36 cellular contexts compared by ENCODE assay signal in genomic region chr1:234289538-234290305, GRCh38.
"Had no signal": no experiment of that assay in that cellular context is flagged by ENCODE, and none has a peak within 500 bp of the region (broad histone marks: within the 10 kb centered on the region; RNA-seq: fewer than 3 reads in every experiment).

No MANE protein-coding gene starts in this region.

- FAIRE-seq: colon, endometrium, endothelial cell of umbilical vein had no signal

- H3K4me3 Mint-ChIP-seq: activated CD4-positive, alpha-beta memory T cell treated with anti-CD3 and anti-CD28 coated beads for 36 hours; activated CD4-positive, alpha-beta T cell treated with anti-CD3 and anti-CD28 coated beads for 36 hours; activated CD4-positive, alpha-beta T cell treated with anti-CD3 and anti-CD28 coated beads, Interleukin-2, amount 10 ng/mL, durations not matched to agents 24 days and 14 days; activated CD8-positive, alpha-beta memory T cell treated with anti-CD3 and anti-CD28 coated beads, Interleukin-2, amount 10 ng/mL, durations not matched to agents 7 days and 5 days; activated CD8-positive, alpha-beta T cell treated with anti-CD3 and anti-CD28 coated beads, Interleukin-2, amount 10 ng/mL, durations not matched to agents 7 days and 5 days; activated naive CD4-positive, alpha-beta T cell treated with anti-CD3 and anti-CD28 coated beads for 36 hours; activated naive CD4-positive, alpha-beta T cell treated with anti-CD3 and anti-CD28 coated beads, Interleukin-2, amount 50 U/mL, for 24 hours; activated naive CD8-positive, alpha-beta T cell treated with anti-CD3 and anti-CD28 coated beads for 36 hours; activated naive CD8-positive, alpha-beta T cell treated with anti-CD3 and anti-CD28 coated beads, Interleukin-2, amount 50 U/mL, for 24 hours; activated T-helper 1 cell treated with anti-CD3 and anti-CD28 coated beads, Interleukin-12 subunit alpha, Interleukin-12 subunit beta, Interleukin-2, Interleukin-4 antibody, amounts not matched to agents 30 ng/mL and 10 ng/mL and 1 ng/mL, durations not matched to agents 14 hours and 24 hours and 36 hours; effector memory CD8-positive, alpha-beta T cell; T-helper 2 cell treated with Interferon-gamma antibody and Interleukin-4, amounts not matched to agents 5 μg/mL and 100 μg/mL, for 36 hours had no signal

- H3K4me1 Mint-ChIP-seq: activated CD4-positive, alpha-beta T cell treated with anti-CD3 and anti-CD28 coated beads for 36 hours; activated CD4-positive, alpha-beta T cell treated with anti-CD3 and anti-CD28 coated beads, Interleukin-2, amount 10 ng/mL, durations not matched to agents 24 days and 14 days; activated CD8-positive, alpha-beta memory T cell treated with anti-CD3 and anti-CD28 coated beads, Interleukin-2, amount 10 ng/mL, durations not matched to agents 7 days and 5 days; activated naive CD4-positive, alpha-beta T cell treated with anti-CD3 and anti-CD28 coated beads, Interleukin-2, amount 50 U/mL, for 24 hours; activated naive CD8-positive, alpha-beta T cell treated with anti-CD3 and anti-CD28 coated beads for 36 hours; activated naive CD8-positive, alpha-beta T cell treated with anti-CD3 and anti-CD28 coated beads, Interleukin-2, amount 50 U/mL, for 24 hours had no signal

- H3K4me1 ChIP-seq: adrenal gland, body of pancreas, esophagus squamous epithelium, gastroesophageal sphincter had no signal

- H3K9me3 ChIP-seq: adrenal gland, body of pancreas had no signal

- H3K27me3 ChIP-seq: adrenal gland, body of pancreas had no signal

- ATAC-seq: activated CD4-positive, alpha-beta T cell treated with anti-CD3 and anti-CD28 coated beads for 36 hours; activated CD8-positive, alpha-beta memory T cell treated with anti-CD3 and anti-CD28 coated beads, Interleukin-2, amount 10 ng/mL, durations not matched to agents 7 days and 5 days; activated CD8-positive, alpha-beta T cell treated with anti-CD3 and anti-CD28 coated beads, Interleukin-2, amount 10 ng/mL, durations not matched to agents 7 days and 5 days; activated naive CD8-positive, alpha-beta T cell treated with anti-CD3 and anti-CD28 coated beads, Interleukin-2, amount 50 U/mL, for 24 hours; body of pancreas; effector memory CD8-positive, alpha-beta T cell; gastroesophageal sphincter had no signal

- H3K4me3 ChIP-seq: adrenal gland, body of pancreas, esophagus squamous epithelium, gastroesophageal sphincter had no signal

- DNase-seq: activated CD4-positive, alpha-beta memory T cell treated with anti-CD3 and anti-CD28 coated beads for 36 hours; activated CD4-positive, alpha-beta T cell treated with anti-CD3 and anti-CD28 coated beads for 36 hours; activated CD4-positive, alpha-beta T cell treated with anti-CD3 and anti-CD28 coated beads, Interleukin-2, amount 10 ng/mL, durations not matched to agents 24 days and 14 days; activated CD4-positive, CD25-positive, alpha-beta regulatory T cell; activated CD4-positive, CD25-positive, alpha-beta regulatory T cell treated with anti-CD3 and anti-CD28 coated beads, Interleukin-2, amount 50 U/mL, for 72 hours; activated CD8-positive, alpha-beta memory T cell treated with anti-CD3 and anti-CD28 coated beads, Interleukin-2, amount 10 ng/mL, durations not matched to agents 7 days and 5 days; activated CD8-positive, alpha-beta memory T cell treated with anti-CD3 and anti-CD28 coated beads, Interleukin-2, amount 50 U/mL, for 4 hours; activated CD8-positive, alpha-beta T cell treated with anti-CD3 and anti-CD28 coated beads, Interleukin-2, amount 10 ng/mL, durations not matched to agents 7 days and 5 days; activated effector memory CD4-positive, alpha-beta T cell treated with anti-CD3 and anti-CD28 coated beads, Interleukin-2, amount 50 U/mL, for 16 hours; activated naive CD4-positive, alpha-beta T cell treated with anti-CD3 and anti-CD28 coated beads for 36 hours; activated naive CD8-positive, alpha-beta T cell treated with anti-CD3 and anti-CD28 coated beads for 36 hours; activated naive CD8-positive, alpha-beta T cell treated with anti-CD3 and anti-CD28 coated beads, Interleukin-2, amount 50 U/mL, for 24 hours; activated T-cell treated with anti-CD3 and anti-CD28 coated beads, Interleukin-2, amount 50 U/mL, for 1 hour; activated T-cell treated with anti-CD3 and anti-CD28 coated beads, Interleukin-2, amount 50 U/mL, for 48 hours; adrenal gland; amygdala; aorta; body of pancreas; caudate nucleus; cortex of kidney; dermis blood vessel endothelial cell; effector CD4-positive, alpha-beta T cell; effector memory CD8-positive, alpha-beta T cell; esophagus squamous epithelium; head of caudate nucleus; hippocampal formation; T1000 had no signal

- H3K27ac Mint-ChIP-seq: activated CD4-positive, alpha-beta memory T cell treated with anti-CD3 and anti-CD28 coated beads for 36 hours; activated CD4-positive, alpha-beta T cell treated with anti-CD3 and anti-CD28 coated beads for 36 hours; activated CD4-positive, alpha-beta T cell treated with anti-CD3 and anti-CD28 coated beads, Interleukin-2, amount 10 ng/mL, durations not matched to agents 24 days and 14 days; activated CD8-positive, alpha-beta memory T cell treated with anti-CD3 and anti-CD28 coated beads, Interleukin-2, amount 10 ng/mL, durations not matched to agents 7 days and 5 days; activated CD8-positive, alpha-beta T cell treated with anti-CD3 and anti-CD28 coated beads, Interleukin-2, amount 10 ng/mL, durations not matched to agents 7 days and 5 days; activated naive CD4-positive, alpha-beta T cell treated with anti-CD3 and anti-CD28 coated beads for 36 hours; activated naive CD4-positive, alpha-beta T cell treated with anti-CD3 and anti-CD28 coated beads, Interleukin-2, amount 50 U/mL, for 24 hours; activated naive CD8-positive, alpha-beta T cell treated with anti-CD3 and anti-CD28 coated beads for 36 hours; activated naive CD8-positive, alpha-beta T cell treated with anti-CD3 and anti-CD28 coated beads, Interleukin-2, amount 50 U/mL, for 24 hours; activated T-helper 1 cell treated with anti-CD3 and anti-CD28 coated beads, Interleukin-12 subunit alpha, Interleukin-12 subunit beta, Interleukin-2, Interleukin-4 antibody, amounts not matched to agents 30 ng/mL and 10 ng/mL and 1 ng/mL, durations not matched to agents 14 hours and 24 hours and 36 hours; activated T-helper 2 cell treated with anti-CD3 and anti-CD28 coated beads, Interferon-gamma antibody, Interleukin-2, Interleukin-4, amounts not matched to agents 10 μg/mL and 5 μg/mL and 100 μg/mL, durations not matched to agents 14 hours and 24 hours and 36 hours; effector memory CD8-positive, alpha-beta T cell; T-helper 2 cell treated with Interferon-gamma antibody and Interleukin-4, amounts not matched to agents 5 μg/mL and 100 μg/mL, for 36 hours had no signal

- H3K36me3 ChIP-seq: adrenal gland, esophagus squamous epithelium, gastroesophageal sphincter had no signal

- H3K27me3 Mint-ChIP-seq: activated CD8-positive, alpha-beta memory T cell treated with anti-CD3 and anti-CD28 coated beads, Interleukin-2, amount 10 ng/mL, durations not matched to agents 7 days and 5 days; activated naive CD4-positive, alpha-beta T cell treated with anti-CD3 and anti-CD28 coated beads, Interleukin-2, amount 50 U/mL, for 24 hours had no signal

- H3K27ac ChIP-seq: adrenal gland, body of pancreas, epithelial cell of prostate, esophagus squamous epithelium, gastroesophageal sphincter had no signal
